In genomic region chr9:135989722-135990467, GRCh38 we compare ENCODE assay signal across 9 cellular contexts. TPM values are rescaled to one million over a fixed set of nuclear protein-coding genes. Genes with fewer than 3 reads are reported as not detected.
DNase-seq lines count a peak whose midpoint lies in the region; ATAC-seq and TF ChIP-seq lines count a peak whose summit lies in the region.
"Had no signal": no experiment of that assay in that cellular context is flagged by ENCODE, and none has a peak within 500 bp of the region (broad histone marks: within the 10 kb centered on the region; RNA-seq: fewer than 3 reads in every experiment).

No MANE protein-coding gene starts in this region.

- no peaks in the 10 kb centered on the region for H3K79me2 ChIP-seq in PC-3 (ENCODE audit: low read length)

- H3K36me3 ChIP-seq in PC-3 (ENCODE audit: low read depth, low read length), result no peaks in the 10 kb centered on the region

- TF ChIP-seq CTCF in PC-3 (conservative IDR thresholded peaks at IDR 0.05; ENCODE audit: low read depth, low read length), result no peak
- TF ChIP-seq CTCF in GM10266 (IDR thresholded peaks at IDR 0.05; ENCODE audit: control insufficient read depth, insufficient read depth, low read depth, missing control alignments), result no peak

- no peaks in the 10 kb centered on the region for H3K27me3 ChIP-seq in PC-3 (ENCODE audit: low read length)

- H3K9me3 ChIP-seq in PC-3 (ENCODE audit: low read length), result no peaks in the 10 kb centered on the region

- CTCF ChIA-PET in PC-3 (lab: Charles Lee), result no interaction called here

- no peak overlapping the region for H2AFZ ChIP-seq in PC-3 (ENCODE audit: low read length)

- H3K4me3 ChIP-seq in PC-3 (ENCODE audit: low read length), result no peak overlapping the region

- intact Hi-C loops in PC-3 (cut with micrococcal nuclease), result no loop called here

- ATAC-seq in PC-3 (peak; percentile 6), GM19328 (IDR thresholded peaks at IDR 0.05; ENCODE audit: unreplicated experiment) (no peak)

- peak overlapping the region; percentile 56 for H3K4me2 ChIP-seq in PC-3 (ENCODE audit: low read length)

- peaks cover 16% of the 10 kb centered on the region for H3K4me1 ChIP-seq in PC-3 (ENCODE audit: insufficient read depth, low read length)

- H3K9ac ChIP-seq in PC-3 (ENCODE audit: low read length), result no peak overlapping the region

- peak; percentile 13 for DNase-seq in NCI-H1092 (lab: John Stamatoyannopoulos, UW)
- DNase-seq in NCI-H1092 treated with DMSO at 0.1 percent for 48 hours (lab: John Stamatoyannopoulos, UW), result no peak
- no peak for DNase-seq in PC-3
- DNase-seq in cerebellar nuclear complex (lab: John Stamatoyannopoulos, UW), result peak; percentile 23 to 58
- DNase-seq in stimulated activated CD4-positive, alpha-beta T cell treated with anti-CD3 and anti-CD28 coated beads, Interleukin-4, amount 100 ng/mL, for 24 hours, result peak; percentile 18
- no peak for DNase-seq in GM10266 (ENCODE audit: extremely low spot score)
- DNase-seq in EL, result no peak
- DNase-seq: NCI-H187 treated with DMSO at 0.1 percent for 48 hours had no signal

- no peaks in the 10 kb centered on the region for H4K20me1 ChIP-seq in PC-3 (ENCODE audit: low read length)

- no peaks in the 10 kb centered on the region for H3K9me2 ChIP-seq in PC-3 (replicated peaks; ENCODE audit: low read length)

- no peak overlapping the region for H3K27ac ChIP-seq in PC-3 (ENCODE audit: low read length)

- BruUV-seq in PC-3 (replicated peaks; lab: Mats Ljungman, UMichigan), result no TSS peak

- H3F3A ChIP-seq in PC-3 (ENCODE audit: low read length, unreplicated experiment), result no peaks in the 10 kb centered on the region

- POLR2A ChIA-PET in PC-3 (lab: Charles Lee; ENCODE audit: unreplicated experiment), result no interaction called here

RNA-seq across cellular contexts. Expression of gene UBAC1, which starts 28.7 kb away (rescaled TPM):
- 65.9 and 77.3 TPM in 2 replicates for total RNA-seq in PC-3 (2014; rRNA removed)

Comparison
In these comparisons a context has a peak if more than half of its experiments do, and no peak if none do; other contexts are left out.
1. DNase-seq: peak in NCI-H1092 (single experiment), cerebellar nuclear complex (2 of 2) and stimulated activated CD4-positive, alpha-beta T cell treated with anti-CD3 and anti-CD28 coated beads, Interleukin-4, amount 100 ng/mL, for 24 hours (single experiment); none in NCI-H1092 treated with DMSO at 0.1 percent for 48 hours (single experiment), PC-3 (single experiment), GM10266 (single experiment) and EL (single experiment).